ENCODE assay signal across 35 cellular contexts in the genomic region with DNA sequence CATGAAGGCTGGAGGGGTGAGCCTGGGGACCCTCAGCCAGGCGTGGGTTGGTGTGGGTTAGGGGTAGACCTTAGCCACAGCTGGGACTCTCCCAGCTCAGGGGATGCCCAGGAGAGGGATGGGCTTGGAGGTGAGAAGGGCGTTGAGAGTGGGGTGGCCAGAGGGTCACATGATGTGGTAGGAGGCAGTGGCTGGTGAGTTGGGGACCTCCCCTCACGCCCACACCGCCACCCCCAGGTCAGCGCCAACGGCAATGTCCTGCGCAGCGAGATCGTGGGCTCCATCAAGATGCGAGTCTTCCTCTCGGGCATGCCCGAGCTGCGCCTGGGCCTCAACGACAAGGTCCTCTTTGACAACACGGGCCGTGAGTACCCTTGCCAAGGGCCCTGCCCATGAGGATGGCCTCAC. TPM values are rescaled to one million over a fixed set of nuclear protein-coding genes. Genes with fewer than 3 reads are reported as not detected.
"Had no signal": no experiment of that assay in that cellular context is flagged by ENCODE, and none has a peak within 500 bp of the region (broad histone marks: within the 10 kb centered on the region; RNA-seq: fewer than 3 reads in every experiment).

No MANE protein-coding gene starts in this region.

- DNase-seq: activated CD4-positive, alpha-beta T cell treated with anti-CD3 and anti-CD28 coated beads for 1 hour; activated CD4-positive, alpha-beta T cell treated with anti-CD3 and anti-CD28 coated beads, Interleukin-2, amount 10 ng/mL, durations not matched to agents 7 days and 5 days; activated CD8-positive, alpha-beta memory T cell treated with anti-CD3 and anti-CD28 coated beads, Interleukin-2, amount 10 ng/mL, durations not matched to agents 7 days and 5 days; activated CD8-positive, alpha-beta T cell treated with anti-CD3 and anti-CD28 coated beads, Interleukin-2, amount 10 ng/mL, durations not matched to agents 7 days and 5 days; activated naive CD4-positive, alpha-beta T cell treated with anti-CD3 and anti-CD28 coated beads, Interleukin-2, amount 10 ng/mL, durations not matched to agents 7 days and 5 days; amniotic stem cell; caudate nucleus; dermis blood vessel endothelial cell; effector CD4-positive, alpha-beta T cell; esophagus squamous epithelium; foreskin melanocyte; heart right ventricle; mucosa of descending colon; ovary; sigmoid colon; small intestine; stimulated activated CD4-positive, alpha-beta T cell treated with anti-CD3 and anti-CD28 coated beads, Interleukin-4, amount 100 ng/mL, for 24 hours; stimulated activated naive CD8-positive, alpha-beta T cell treated with anti-CD3 and anti-CD28 coated beads, Interleukin-15, amount 100 ng/mL, for 72 hours; SW 1271; T-helper 17 cell; T1000 had no signal

- H3K4me3 Mint-ChIP-seq: activated CD4-positive, alpha-beta T cell treated with anti-CD3 and anti-CD28 coated beads, Interleukin-2, amount 10 ng/mL, durations not matched to agents 7 days and 5 days; activated CD8-positive, alpha-beta memory T cell treated with anti-CD3 and anti-CD28 coated beads, Interleukin-2, amount 10 ng/mL, durations not matched to agents 7 days and 5 days; activated CD8-positive, alpha-beta T cell treated with anti-CD3 and anti-CD28 coated beads, Interleukin-2, amount 10 ng/mL, durations not matched to agents 7 days and 5 days; activated naive CD4-positive, alpha-beta T cell treated with anti-CD3 and anti-CD28 coated beads, Interleukin-2, amount 10 ng/mL, durations not matched to agents 7 days and 5 days; natural killer cell treated with Interleukin-12 subunit alpha and Interleukin-12 subunit beta and Interleukin-15 and Interleukin-18, amount 100 ng/mL, for 72 hours; stimulated activated effector memory CD8-positive, alpha-beta T cell treated with anti-CD3 and anti-CD28 coated beads, Interleukin-12 subunit alpha, Interleukin-12 subunit beta, amount 100 ng/mL, for 72 hours; stimulated activated naive CD8-positive, alpha-beta T cell treated with anti-CD3 and anti-CD28 coated beads, Interleukin-15, amount 100 ng/mL, for 72 hours; T-helper 17 cell had no signal

- FAIRE-seq: astrocyte, endometrium, small intestine had no signal

- H3K4me3 ChIP-seq: esophagus squamous epithelium, heart right ventricle, left lung, mucosa of descending colon, ovary, sigmoid colon, upper lobe of left lung had no signal

- H3K27ac ChIP-seq: epithelial cell of prostate, esophagus squamous epithelium, heart right ventricle, left lung, neutrophil, ovary, sigmoid colon, upper lobe of left lung had no signal

- H3K4me1 Mint-ChIP-seq: activated CD4-positive, alpha-beta T cell treated with anti-CD3 and anti-CD28 coated beads, Interleukin-2, amount 10 ng/mL, durations not matched to agents 7 days and 5 days; activated CD8-positive, alpha-beta memory T cell treated with anti-CD3 and anti-CD28 coated beads, Interleukin-2, amount 10 ng/mL, durations not matched to agents 7 days and 5 days; activated naive CD4-positive, alpha-beta T cell treated with anti-CD3 and anti-CD28 coated beads, Interleukin-2, amount 10 ng/mL, durations not matched to agents 7 days and 5 days; stimulated activated effector memory CD8-positive, alpha-beta T cell treated with anti-CD3 and anti-CD28 coated beads, Interleukin-12 subunit alpha, Interleukin-12 subunit beta, amount 100 ng/mL, for 72 hours; T-helper 17 cell had no signal

- H3K9me3 ChIP-seq: neutrophil had no signal

- H3K27ac Mint-ChIP-seq: activated CD4-positive, alpha-beta T cell treated with anti-CD3 and anti-CD28 coated beads, Interleukin-2, amount 10 ng/mL, durations not matched to agents 7 days and 5 days; activated CD8-positive, alpha-beta memory T cell treated with anti-CD3 and anti-CD28 coated beads, Interleukin-2, amount 10 ng/mL, durations not matched to agents 7 days and 5 days; activated CD8-positive, alpha-beta T cell treated with anti-CD3 and anti-CD28 coated beads, Interleukin-2, amount 10 ng/mL, durations not matched to agents 7 days and 5 days; activated naive CD4-positive, alpha-beta T cell treated with anti-CD3 and anti-CD28 coated beads, Interleukin-2, amount 10 ng/mL, durations not matched to agents 7 days and 5 days; natural killer cell treated with Interleukin-12 subunit alpha and Interleukin-12 subunit beta and Interleukin-15 and Interleukin-18, amount 100 ng/mL, for 72 hours; progenitor cell of endocrine pancreas; stimulated activated effector memory CD8-positive, alpha-beta T cell treated with anti-CD3 and anti-CD28 coated beads, Interleukin-12 subunit alpha, Interleukin-12 subunit beta, amount 100 ng/mL, for 72 hours; T-helper 17 cell had no signal

- H3K4me1 ChIP-seq: esophagus squamous epithelium, heart right ventricle, left lung, sigmoid colon, upper lobe of left lung had no signal

- H3K9me3 Mint-ChIP-seq: stimulated activated naive CD8-positive, alpha-beta T cell treated with anti-CD3 and anti-CD28 coated beads, Interleukin-15, amount 100 ng/mL, for 72 hours had no signal

- ATAC-seq: activated CD8-positive, alpha-beta memory T cell treated with anti-CD3 and anti-CD28 coated beads, Interleukin-2, amount 10 ng/mL, durations not matched to agents 7 days and 5 days; activated CD8-positive, alpha-beta T cell treated with anti-CD3 and anti-CD28 coated beads, Interleukin-2, amount 10 ng/mL, durations not matched to agents 7 days and 5 days; left lung; mucosa of descending colon; natural killer cell treated with Interleukin-12 subunit alpha and Interleukin-12 subunit beta and Interleukin-15 and Interleukin-18, amount 100 ng/mL, for 72 hours; stimulated activated effector memory CD8-positive, alpha-beta T cell treated with anti-CD3 and anti-CD28 coated beads, Interleukin-12 subunit alpha, Interleukin-12 subunit beta, amount 100 ng/mL, for 72 hours; T-helper 17 cell had no signal

- H3K27me3 Mint-ChIP-seq: activated CD4-positive, alpha-beta T cell treated with anti-CD3 and anti-CD28 coated beads, Interleukin-2, amount 10 ng/mL, durations not matched to agents 7 days and 5 days; activated CD8-positive, alpha-beta memory T cell treated with anti-CD3 and anti-CD28 coated beads, Interleukin-2, amount 10 ng/mL, durations not matched to agents 7 days and 5 days; activated naive CD4-positive, alpha-beta T cell treated with anti-CD3 and anti-CD28 coated beads, Interleukin-2, amount 10 ng/mL, durations not matched to agents 7 days and 5 days; natural killer cell treated with Interleukin-12 subunit alpha and Interleukin-12 subunit beta and Interleukin-15 and Interleukin-18, amount 100 ng/mL, for 72 hours; progenitor cell of endocrine pancreas; stimulated activated naive CD8-positive, alpha-beta T cell treated with anti-CD3 and anti-CD28 coated beads, Interleukin-15, amount 100 ng/mL, for 72 hours; T-helper 17 cell had no signal

- H3K36me3 ChIP-seq: ovary had no signal

- H3K27me3 ChIP-seq: esophagus squamous epithelium, heart right ventricle, left lung, neutrophil, ovary, sigmoid colon, upper lobe of left lung had no signal

RNA-seq across cellular contexts. Expression of a gene that starts 52.9 kb away (rescaled TPM):
- total RNA-seq: activated CD4-positive, alpha-beta T cell treated with anti-CD3 and anti-CD28 coated beads, Interleukin-2, amount 10 ng/mL, durations not matched to agents 7 days and 5 days; activated CD8-positive, alpha-beta memory T cell treated with anti-CD3 and anti-CD28 coated beads, Interleukin-2, amount 10 ng/mL, durations not matched to agents 7 days and 5 days; activated CD8-positive, alpha-beta T cell treated with anti-CD3 and anti-CD28 coated beads, Interleukin-2, amount 10 ng/mL, durations not matched to agents 7 days and 5 days; astrocyte; dermis blood vessel endothelial cell; esophagus squamous epithelium; glomerular endothelial cell; heart right ventricle; left lung; lung microvascular endothelial cell; mesenteric fat pad; mucosa of descending colon; myocyte; ovary; progenitor cell of endocrine pancreas; renal cortical epithelial cell; sigmoid colon; T-helper 17 cell; upper lobe of left lung had no signal
